In genomic region chr3:5300638-5301037, GRCh38 we compare ENCODE assay signal across 17 cellular contexts.
"Had no signal": no experiment of that assay in that cellular context is flagged by ENCODE, and none has a peak within 500 bp of the region (broad histone marks: within the 10 kb centered on the region; RNA-seq: fewer than 3 reads in every experiment).

No MANE protein-coding gene starts in this region.

- H3K27ac ChIP-seq: coronary artery, dorsolateral prefrontal cortex, esophagus muscularis mucosa, foreskin keratinocyte, gastroesophageal sphincter, hepatocyte, left lung, lower lobe of right lung had no signal

- H3K4me1 ChIP-seq: left lung, lower lobe of right lung had no signal

- ATAC-seq: foreskin keratinocyte, gastroesophageal sphincter, left lung, lower lobe of right lung, mucosa of descending colon had no signal

- H3K27me3 ChIP-seq: dorsolateral prefrontal cortex, esophagus muscularis mucosa, foreskin keratinocyte, gastroesophageal sphincter, hepatocyte, left lung had no signal

- H3K36me3 ChIP-seq: esophagus muscularis mucosa, gastroesophageal sphincter, left lung, lower lobe of right lung had no signal

- H3K9me3 ChIP-seq: esophagus muscularis mucosa, gastroesophageal sphincter, left lung, lower lobe of right lung, mucosa of descending colon had no signal

- DNase-seq: dermis blood vessel endothelial cell; dorsolateral prefrontal cortex; effector CD4-positive, alpha-beta T cell; effector memory CD4-positive, alpha-beta T cell; foreskin keratinocyte; hypothalamus; immature natural killer cell; left cardiac atrium; left lung; lower lobe of right lung; mesenchymal stem cell; mucosa of descending colon; naive B cell had no signal

- H3K4me3 ChIP-seq: coronary artery, dorsolateral prefrontal cortex, esophagus muscularis mucosa, gastroesophageal sphincter, hepatocyte, left lung, lower lobe of right lung, mucosa of descending colon had no signal
